In genomic region chr18:34158881-34159690, GRCh38 we compare ENCODE assay signal across 9 cellular contexts.
DNase-seq lines count a peak whose midpoint lies in the region; ATAC-seq, FAIRE-seq and TF ChIP-seq lines count a peak whose summit lies in the region.
"Had no signal": no experiment of that assay in that cellular context is flagged by ENCODE, and none has a peak within 500 bp of the region (broad histone marks: within the 10 kb centered on the region; RNA-seq: fewer than 3 reads in every experiment).

No MANE protein-coding gene starts in this region.

- TF ChIP-seq POLR2A in HepG2 (IDR thresholded peaks at IDR 0.05; ENCODE audit: insufficient read depth in 1 of 2, low read depth in 2 of 2, low read length in 2 of 2) (no peak), transverse colon (IDR thresholded peaks at IDR 0.05) (no peak)

- H2AFZ ChIP-seq in HepG2 (ENCODE audit: low read length), result no peak overlapping the region

- intact Hi-C loops in HepG2 (cut with micrococcal nuclease; ENCODE audit: unreplicated experiment) (loop anchor here (10.0 kb wide), 1 partner anchor 166 kb away; no protein-coding TSS in a partner anchor), transverse colon (cut with DNase I; ENCODE audit: low total_unique reads) (no loop called here)

- H3K27ac ChIP-seq in HepG2 (ENCODE audit: extremely low read length, insufficient read depth, low read length) (no peak overlapping the region), transverse colon (no peak overlapping the region)

- POLR2A ChIA-PET in HepG2 (lab: Yijun Ruan, JAX), result no interaction called here

- DNase-seq in NCI-H2171 treated with DMSO at 0.1 percent for 48 hours (lab: John Stamatoyannopoulos, UW) (peak; percentile 93), dermis blood vessel endothelial cell (peak; percentile 11), HepG2 (ENCODE audit: low spot score) (peak; percentile 2), transverse colon (no peak)
- DNase-seq in activated naive CD4-positive, alpha-beta T cell treated with anti-CD3 and anti-CD28 coated beads, Interleukin-2, amount 50 U/mL, for 72 hours (ENCODE audit: low spot score in 2 of 2), result no peak

- H3K36me3 Mint-ChIP-seq in activated naive CD4-positive, alpha-beta T cell treated with anti-CD3 and anti-CD28 coated beads, Interleukin-2, amount 50 U/mL, for 72 hours, result peaks cover 0 to 4% of the 10 kb centered on the region in 2 donors

- H3K27ac Mint-ChIP-seq in activated naive CD4-positive, alpha-beta T cell treated with anti-CD3 and anti-CD28 coated beads, Interleukin-2, amount 50 U/mL, for 72 hours, result no peak overlapping the region
- H3K27ac Mint-ChIP-seq: dendritic cell treated with granulocyte-macrophage colony-stimulating factor and Interleukin-4, amounts not matched to agents 40 ng/mL and 50 ng/mL, for 4 days had no signal

- in situ Hi-C loops in HepG2 (cut with HindIII; ENCODE audit: extremely low pct_ligation_motif_present, low pct_unique_long_range_greater_than_20kb), result no loop called here
- in situ Hi-C loops in transverse colon (cut with MboI; ENCODE audit: low pct_ligation_motif_present in 1 of 4, low pct_unique_long_range_greater_than_20kb in 1 of 4, low sequenced_read_pairs in 3 of 4), result no loop called here

- no peaks in the 10 kb centered on the region for H3K36me3 ChIP-seq in HepG2 (replicated peaks in 1 of 2; ENCODE audit: control insufficient read depth in 1 of 2, insufficient read depth in 2 of 2, low read length in 2 of 2)
- no peaks in the 10 kb centered on the region for H3K36me3 ChIP-seq in transverse colon

- H3K9me3 Mint-ChIP-seq in activated naive CD4-positive, alpha-beta T cell treated with anti-CD3 and anti-CD28 coated beads, Interleukin-2, amount 50 U/mL, for 72 hours, result peaks cover 10 to 15% of the 10 kb centered on the region in 2 donors
- H3K9me3 Mint-ChIP-seq: dendritic cell treated with granulocyte-macrophage colony-stimulating factor and Interleukin-4, amounts not matched to agents 40 ng/mL and 50 ng/mL, for 4 days had no signal

- H3K9me3 ChIP-seq in HepG2 (ENCODE audit: low read length) (no peaks in the 10 kb centered on the region), transverse colon (no peaks in the 10 kb centered on the region)

- peak; percentile 62 for TF ChIP-seq CTCF in HepG2 (CRISPR knock-in tag; IDR thresholded peaks at IDR 0.05)
- no peak for TF ChIP-seq CTCF in transverse colon (IDR thresholded peaks at IDR 0.05)

- 0 out of 2 replicates have a peak, but pooled peaks have one; percentile 16 for TF ChIP-seq RAD21 in HepG2 (CRISPR knock-in tag; IDR thresholded peaks at IDR 0.05)

- H3K4me1 ChIP-seq in HepG2 (ENCODE audit: insufficient read depth, low read length) (no peaks in the 10 kb centered on the region), transverse colon (peaks cover 0 to 4% (median 0%) of the 10 kb centered on the region in 4 donors)

- BruUV-seq in HepG2 (replicated peaks; lab: Mats Ljungman, UMichigan), result no TSS peak

- WGBS in HepG2 (ENCODE audit: low lambda C conversion rate), result 16% methylated on average over 6 of the region's 54 CpGs
- 0 to 23% methylated on average over 2 to 40 of the region's 54 CpGs for WGBS in transverse colon (ENCODE audit: low coverage in 1 of 2), 2 donors

- no peak for FAIRE-seq in HepG2 (lab: Jason Lieb, UNC)

- no peaks in the 10 kb centered on the region for H4K20me1 ChIP-seq in HepG2 (ENCODE audit: insufficient read depth, low read length)

- peak overlapping the region; percentile 32 for H3K4me2 ChIP-seq in HepG2 (ENCODE audit: low read depth, low read length)

- no peak overlapping the region for H3K9ac ChIP-seq in HepG2 (ENCODE audit: insufficient read depth, low read depth, low read length)

- H3K4me3 ChIP-seq in HepG2 (replicated peaks in 1 of 3; ENCODE audit: insufficient read depth in 1 of 3, low read depth in 2 of 3, low read length in 3 of 3) (no peak overlapping the region; a peak in 1 of 6 replicates), transverse colon (peak overlapping the region in 3 of 4 donors; percentile 4 to 15 (median 11))

- no peaks in the 10 kb centered on the region for H3K79me2 ChIP-seq in HepG2 (ENCODE audit: insufficient read depth, low read length)

- TF ChIP-seq EP300 in HepG2 (IDR thresholded peaks at IDR 0.05; ENCODE audit: low read depth in 2 of 2, low read length in 2 of 2) (no peak), HepG2 (CRISPR knock-in tag; IDR thresholded peaks at IDR 0.05; ENCODE audit: borderline replicate concordance) (no peak), transverse colon (IDR thresholded peaks at IDR 0.05; ENCODE audit: low read depth) (no peak)

- CTCF ChIA-PET in HepG2 (lab: Yijun Ruan, JAX; ENCODE audit: low intra/inter-chr PET ratio, low total read pairs), result no interaction called here

- ATAC-seq in GM19463 (IDR thresholded peaks at IDR 0.05; ENCODE audit: unreplicated experiment), result peak; percentile 77
- peak; percentile 97 for ATAC-seq in HepG2
- no peak for ATAC-seq in HG02610 (IDR thresholded peaks at IDR 0.05; ENCODE audit: unreplicated experiment)
- no peak for ATAC-seq in activated naive CD4-positive, alpha-beta T cell treated with anti-CD3 and anti-CD28 coated beads, Interleukin-2, amount 50 U/mL, for 72 hours
- no peak for ATAC-seq in HG03439 (IDR thresholded peaks at IDR 0.05; ENCODE audit: unreplicated experiment)

- peaks cover 0 to 17% of the 10 kb centered on the region in 2 experiments; a peak in 2 of 5 replicates for H3K27me3 ChIP-seq in HepG2 (ENCODE audit: control insufficient read depth in 1 of 2, insufficient read depth in 2 of 2, low read length in 2 of 2)
- H3K27me3 ChIP-seq in transverse colon, result peaks cover 50% of the 10 kb centered on the region

TF ChIP-seq in HepG2, 621 proteins besides CTCF, POLR2A, EP300 and RAD21 (continues in another document):
- TF ChIP-seq EED (CRISPR knock-in tag; IDR thresholded peaks at IDR 0.05) (0 out of 2 replicates have a peak, but pooled peaks have one; percentile 27), RFX3 (CRISPR knock-in tag; IDR thresholded peaks at IDR 0.05) (peak; percentile 49; the same call in 1 of the 2 replicates), PATZ1 (CRISPR knock-in tag; IDR thresholded peaks at IDR 0.05) (peak; percentile 36; the same call in 1 of the 2 replicates), GABPB1 (CRISPR knock-in tag; IDR thresholded peaks at IDR 0.05) (peak; percentile 56; the same call in 1 of the 2 replicates), ZNF567 (CRISPR knock-in tag; IDR thresholded peaks at IDR 0.05; ENCODE audit: borderline replicate concordance) (no peak), PLSCR1 (CRISPR knock-in tag; IDR thresholded peaks at IDR 0.05; ENCODE audit: borderline replicate concordance) (no peak), ZNF451 (CRISPR knock-in tag; IDR thresholded peaks at IDR 0.05) (no peak), XRCC5 (optimal IDR thresholded peaks at IDR 0.05; ENCODE audit: low read length) (peak; percentile 40), ZBTB7A (CRISPR knock-in tag; IDR thresholded peaks at IDR 0.05) (no peak), HNRNPLL (IDR thresholded peaks at IDR 0.05; ENCODE audit: low read depth, low read length, poor library complexity, severe bottlenecking) (peak; percentile 26), RFX1 (IDR thresholded peaks at IDR 0.05) (peak; percentile 33; the same call in 1 of the 2 replicates), ZNF605 (CRISPR knock-in tag; IDR thresholded peaks at IDR 0.05) (no peak)

Comparison
In these comparisons a context has a peak if more than half of its experiments do, and no peak if none do; other contexts are left out.
1. ATAC-seq: peak in GM19463 (single experiment) and HepG2 (single experiment); none in HG02610 (single experiment), activated naive CD4-positive, alpha-beta T cell treated with anti-CD3 and anti-CD28 coated beads, Interleukin-2, amount 50 U/mL, for 72 hours (0 of 2) and HG03439 (single experiment).
2. DNase-seq: peak in NCI-H2171 treated with DMSO at 0.1 percent for 48 hours (single experiment), dermis blood vessel endothelial cell (single experiment) and HepG2 (single experiment); none in transverse colon (single experiment) and activated naive CD4-positive, alpha-beta T cell treated with anti-CD3 and anti-CD28 coated beads, Interleukin-2, amount 50 U/mL, for 72 hours (0 of 2).
3. H3K4me3 ChIP-seq: peak in transverse colon (3 of 4); none in HepG2 (0 of 3).